8 cellular contexts compared by ENCODE assay signal in the genomic region with DNA sequence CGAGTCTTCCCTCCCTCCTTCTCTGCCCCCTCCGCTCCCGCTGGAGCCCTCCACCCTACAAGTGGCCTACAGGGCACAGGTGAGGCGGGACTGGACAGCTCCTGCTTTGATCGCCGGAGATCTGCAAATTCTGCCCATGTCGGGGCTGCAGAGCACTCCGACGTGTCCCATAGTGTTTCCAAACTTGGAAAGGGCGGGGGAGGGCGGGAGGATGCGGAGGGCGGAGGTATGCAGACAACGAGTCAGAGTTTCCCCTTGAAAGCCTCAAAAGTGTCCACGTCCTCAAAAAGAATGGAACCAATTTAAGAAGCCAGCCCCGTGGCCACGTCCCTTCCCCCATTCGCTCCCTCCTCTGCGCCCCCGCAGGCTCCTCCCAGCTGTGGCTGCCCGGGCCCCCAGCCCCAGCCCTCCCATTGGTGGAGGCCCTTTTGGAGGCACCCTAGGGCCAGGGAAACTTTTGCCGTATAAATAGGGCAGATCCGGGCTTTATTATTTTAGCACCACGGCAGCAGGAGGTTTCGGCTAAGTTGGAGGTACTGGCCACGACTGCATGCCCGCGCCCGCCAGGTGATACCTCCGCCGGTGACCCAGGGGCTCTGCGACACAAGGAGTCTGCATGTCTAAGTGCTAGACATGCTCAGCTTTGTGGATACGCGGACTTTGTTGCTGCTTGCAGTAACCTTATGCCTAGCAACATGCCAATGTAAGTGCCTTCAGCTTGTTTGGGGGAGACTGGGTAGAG. TPM values are rescaled to one million over a fixed set of nuclear protein-coding genes. Genes with fewer than 3 reads are reported as not detected.
DNase-seq lines count a peak whose midpoint lies in the region; ATAC-seq and TF ChIP-seq lines count a peak whose summit lies in the region.

A gene (plus strand): TSS at position 497 of the 742 bp plus-strand sequence. CDS start 137 bp downstream, at position 634.

- no peaks in the 10 kb centered on the region for H3K36me3 ChIP-seq in neuron (ENCODE audit: insufficient read depth, low read length)

- POLR2A ChIA-PET in activated CD8-positive, alpha-beta T cell treated with anti-CD3 and anti-CD28 coated beads, Interleukin-2, amount 10 ng/mL, durations not matched to agents 7 days and 5 days (lab: Charles Lee) = no interaction called here
- POLR2A ChIA-PET in HEK293T (lab: Yijun Ruan, JAX) = no interaction called here

- peak; percentile 51 for ATAC-seq in activated CD8-positive, alpha-beta T cell treated with anti-CD3 and anti-CD28 coated beads, Interleukin-2, amount 10 ng/mL, durations not matched to agents 7 days and 5 days
- ATAC-seq in GM19467 (IDR thresholded peaks at IDR 0.05; ENCODE audit: unreplicated experiment) = no peak

- H3K9me3 Mint-ChIP-seq in activated CD8-positive, alpha-beta T cell treated with anti-CD3 and anti-CD28 coated beads, Interleukin-2, amount 10 ng/mL, durations not matched to agents 7 days and 5 days (ENCODE audit: insufficient read depth) = no peaks in the 10 kb centered on the region

- H3K4me1 Mint-ChIP-seq in activated CD8-positive, alpha-beta T cell treated with anti-CD3 and anti-CD28 coated beads, Interleukin-2, amount 10 ng/mL, durations not matched to agents 7 days and 5 days (ENCODE audit: low read depth) = peaks cover 32% of the 10 kb centered on the region

- H3K27ac Mint-ChIP-seq in activated CD8-positive, alpha-beta T cell treated with anti-CD3 and anti-CD28 coated beads, Interleukin-2, amount 10 ng/mL, durations not matched to agents 7 days and 5 days = peak within 1 kb of the TSS; percentile 54

- peak within 1 kb of the TSS; percentile 32 for H2AFZ ChIP-seq in neuron (ENCODE audit: low read depth, low read length)

- CTCF ChIA-PET in activated CD8-positive, alpha-beta T cell treated with anti-CD3 and anti-CD28 coated beads, Interleukin-2, amount 10 ng/mL, durations not matched to agents 7 days and 5 days (lab: Charles Lee) = interaction anchor here (1.0 to 1.6 kb wide), 10 partner anchors 8 to 957 kb away, joined by 3 to 8 read pairs (median 4); a partner anchor contains a TSS
- CTCF ChIA-PET in HEK293T (lab: Yijun Ruan, JAX) = interaction anchor here (0.6 to 1.6 kb wide), 6 partner anchors 26 to 109 kb away, joined by 3 to 16 read pairs (median 6); no protein-coding TSS in a partner anchor

- H3K9me3 ChIP-seq in neuron (ENCODE audit: low read length) = no peaks in the 10 kb centered on the region

- peaks cover 28% of the 10 kb centered on the region for H3K4me1 ChIP-seq in neuron (ENCODE audit: insufficient read depth, low read length)

- peaks cover 10% of the 10 kb centered on the region for H3K27me3 Mint-ChIP-seq in activated CD8-positive, alpha-beta T cell treated with anti-CD3 and anti-CD28 coated beads, Interleukin-2, amount 10 ng/mL, durations not matched to agents 7 days and 5 days (ENCODE audit: low read depth)

- H3K4me3 Mint-ChIP-seq in activated CD8-positive, alpha-beta T cell treated with anti-CD3 and anti-CD28 coated beads, Interleukin-2, amount 10 ng/mL, durations not matched to agents 7 days and 5 days = peak within 1 kb of the TSS; percentile 32

- DNase-seq in activated CD8-positive, alpha-beta memory T cell treated with anti-CD3 and anti-CD28 coated beads for 24 hours = peak; percentile 61
- DNase-seq in activated CD8-positive, alpha-beta memory T cell treated with anti-CD3 and anti-CD28 coated beads, Interleukin-2, amount 50 U/mL, for 48 hours = no peak
- DNase-seq in activated CD8-positive, alpha-beta T cell treated with anti-CD3 and anti-CD28 coated beads, Interleukin-2, amount 10 ng/mL, durations not matched to agents 7 days and 5 days = peak; percentile 37
- DNase-seq in fibroblast of the conjunctiva (ENCODE audit: low read depth) = peak; percentile 98
- DNase-seq in NCI-H2171 (lab: John Stamatoyannopoulos, UW) = no peak
- DNase-seq in HEK293T (ENCODE audit: extremely low spot score) = no peak

- H3K36me3 Mint-ChIP-seq in activated CD8-positive, alpha-beta T cell treated with anti-CD3 and anti-CD28 coated beads, Interleukin-2, amount 10 ng/mL, durations not matched to agents 7 days and 5 days (ENCODE audit: low read depth) = no peaks in the 10 kb centered on the region

- H3K4me3 ChIP-seq in neuron (ENCODE audit: low read length) = peak within 1 kb of the TSS; percentile 53

- H3K27me3 ChIP-seq in neuron (ENCODE audit: insufficient read depth, low read length) = no peaks in the 10 kb centered on the region

TF ChIP-seq in HEK293T, 16 proteins besides CTCF, POLR2A, EP300 and RAD21:
- TF ChIP-seq LEF1 (IDR thresholded peaks at IDR 0.05; ENCODE audit: borderline replicate concordance) (no peak), ELF4 (IDR thresholded peaks at IDR 0.05) (no peak)

RNA-seq across cellular contexts. Expression of the gene that starts here (rescaled TPM):
- under 1 TPM; 0.16 to 0.21 TPM for total RNA-seq in activated CD8-positive, alpha-beta T cell treated with anti-CD3 and anti-CD28 coated beads, Interleukin-2, amount 10 ng/mL, durations not matched to agents 7 days and 5 days

Comparison
In these comparisons a context has a peak if more than half of its experiments do, and no peak if none do; other contexts are left out.
1. DNase-seq: peak in activated CD8-positive, alpha-beta memory T cell treated with anti-CD3 and anti-CD28 coated beads for 24 hours (single experiment) and fibroblast of the conjunctiva (single experiment); none in activated CD8-positive, alpha-beta memory T cell treated with anti-CD3 and anti-CD28 coated beads, Interleukin-2, amount 50 U/mL, for 48 hours (single experiment), NCI-H2171 (single experiment) and HEK293T (single experiment).
2. Peak in DNase-seq and ATAC-seq in activated CD8-positive, alpha-beta T cell treated with anti-CD3 and anti-CD28 coated beads, Interleukin-2, amount 10 ng/mL, durations not matched to agents 7 days and 5 days; RNA of the gene not detected or under 1 TPM.